ENCODE assay signal across 30 cellular contexts in the genomic region with DNA sequence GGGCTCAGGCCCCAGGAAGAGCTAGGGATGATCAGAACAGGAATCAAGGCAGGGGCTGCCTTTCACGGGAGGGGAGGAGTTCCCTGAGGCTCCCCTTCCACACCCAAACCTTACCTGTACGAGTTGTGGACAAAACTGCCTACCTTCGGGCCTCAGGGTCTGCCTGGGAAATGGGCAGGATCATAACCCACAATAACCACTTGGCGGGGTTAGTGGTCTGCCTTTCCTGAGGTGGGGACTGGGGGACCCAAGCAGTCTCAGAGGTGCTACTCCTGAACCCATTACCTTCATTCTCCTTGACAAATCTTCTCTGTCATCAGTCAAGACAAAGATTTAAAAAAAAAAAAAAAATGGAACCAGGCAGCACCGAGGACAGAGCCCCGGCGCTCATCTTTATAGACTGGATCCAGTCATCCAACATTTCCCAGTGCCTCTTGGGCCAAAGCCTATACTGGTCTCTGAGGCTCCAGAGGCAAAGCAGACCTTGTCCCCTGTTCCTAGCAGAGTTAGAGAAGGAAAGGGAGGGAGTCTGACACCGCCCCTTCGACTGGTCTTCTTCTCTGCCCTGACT. TPM values are rescaled to one million over a fixed set of nuclear protein-coding genes. Genes with fewer than 3 reads are reported as not detected.
A peak's percentile ranks its signal among the peaks of the same experiment; 100 is the strongest.
DNase-seq lines count a peak whose midpoint lies in the region; ATAC-seq and TF ChIP-seq lines count a peak whose summit lies in the region.
"Had no signal": no experiment of that assay in that cellular context is flagged by ENCODE, and none has a peak within 500 bp of the region (broad histone marks: within the 10 kb centered on the region; RNA-seq: fewer than 3 reads in every experiment).

No MANE protein-coding gene starts in this region.

- POLR2A ChIA-PET in SK-N-SH (lab: Yijun Ruan, JAX) = no interaction called here

- TF ChIP-seq RAD21 in SK-N-SH (IDR thresholded peaks at IDR 0.05; ENCODE audit: low read length) (no peak), Ishikawa (IDR thresholded peaks at IDR 0.05; ENCODE audit: low read depth) (no peak)

- no peak for TF ChIP-seq POLR2A in spleen (IDR thresholded peaks at IDR 0.05)
- no peak for TF ChIP-seq POLR2A in right lobe of liver (IDR thresholded peaks at IDR 0.05)

- CTCF ChIA-PET in SK-N-SH (lab: Yijun Ruan, JAX) = interaction anchor here (0.9 to 14.8 kb wide), 11 partner anchors 9 to 561 kb away, joined by 3 to 283 read pairs (median 70); a partner anchor contains a TSS

- 89% methylated on average over 9 of the region's 9 CpGs for WGBS in SK-N-SH (ENCODE audit: low lambda C conversion rate)
- 81 to 89% (median 84%) methylated on average over 8 to 9 of the region's 9 CpGs for WGBS in spleen, 5 donors
- WGBS in right lobe of liver (ENCODE audit: insufficient coverage, low coverage, low lambda C conversion rate, missing lambda C conversion rate) = 95% methylated on average over 5 of the region's 9 CpGs

- no peaks in the 10 kb centered on the region for H3K36me3 ChIP-seq in SK-N-SH (replicated peaks in 1 of 2; ENCODE audit: control insufficient read depth in 1 of 2, insufficient read depth in 2 of 2, low read length in 1 of 2)
- peaks cover 0 to 12% (median 0%) of the 10 kb centered on the region in 6 donors for H3K36me3 ChIP-seq in spleen
- no peaks in the 10 kb centered on the region for H3K36me3 ChIP-seq in right lobe of liver
- H3K36me3 ChIP-seq: gastrocnemius medialis, HAP-1, pancreas, thoracic aorta, uterus had no signal

- DNase-seq in SK-N-SH = no peak
- DNase-seq in choroid plexus epithelial cell (ENCODE audit: low read depth) = no peak
- peak; percentile 31 for DNase-seq in spleen
- no peak for DNase-seq in right lobe of liver
- DNase-seq: 8988T; activated CD8-positive, alpha-beta memory T cell treated with anti-CD3 and anti-CD28 coated beads, Interleukin-2, amount 10 ng/mL, durations not matched to agents 7 days and 5 days; activated gamma-delta T cell; activated naive CD8-positive, alpha-beta T cell treated with anti-CD3 and anti-CD28 coated beads, Interleukin-2, amount 50 U/mL, for 24 hours; activated T-cell treated with anti-CD3 and anti-CD28 coated beads, Interleukin-2, amount 50 U/mL, for 4 hours; CD8-positive, alpha-beta T cell; EL; gastrocnemius medialis; MV-4-11; NCI-H146; NCI-H446; NCI-H748 treated with DMSO at 0.1 percent for 48 hours; stimulated activated CD4-positive, alpha-beta T cell treated with anti-CD3 and anti-CD28 coated beads, Interleukin-1b, Interleukin-23, amount 100 ng/mL, for 48 hours; uterus had no signal

- H3K4me3 ChIP-seq in SK-N-SH (ENCODE audit: low read depth in 2 of 2, low read length in 1 of 2) = no peak overlapping the region
- H3K4me3 ChIP-seq in choroid plexus epithelial cell (ENCODE audit: low read depth, low read length) = no peak overlapping the region
- no peak overlapping the region for H3K4me3 ChIP-seq in spleen
- no peak overlapping the region for H3K4me3 ChIP-seq in right lobe of liver
- H3K4me3 ChIP-seq: dorsolateral prefrontal cortex, gastrocnemius medialis, GM12878, HAP-1, pancreas, smooth muscle cell, thoracic aorta, uterus had no signal

- intact Hi-C loops in spleen (cut with DNase I; ENCODE audit: low total_unique reads) (no loop called here), right lobe of liver (cut with DNase I) (no loop called here)

- TF ChIP-seq EP300 in SK-N-SH (IDR thresholded peaks at IDR 0.05; ENCODE audit: borderline replicate concordance in 1 of 2, low read depth in 1 of 2, low read length in 1 of 2) = no peak
- no peak for TF ChIP-seq EP300 in Ishikawa (IDR thresholded peaks at IDR 0.05; ENCODE audit: borderline replicate concordance)

- H3K4me1 ChIP-seq in SK-N-SH (ENCODE audit: control insufficient read depth in 1 of 2, insufficient read depth in 2 of 2, low read depth in 1 of 2, low read length in 1 of 2) (peaks cover 9 to 42% of the 10 kb centered on the region in 2 experiments), spleen (peaks cover 32 to 100% (median 79%) of the 10 kb centered on the region in 6 donors), right lobe of liver (peaks cover 0 to 6% (median 3%) of the 10 kb centered on the region in 4 donors)
- H3K4me1 ChIP-seq: pancreas had no signal

- H3K9ac ChIP-seq in SK-N-SH = no peak overlapping the region

- H2AFZ ChIP-seq in SK-N-SH (ENCODE audit: low read depth) = no peak overlapping the region

- no peaks in the 10 kb centered on the region for H3K79me2 ChIP-seq in SK-N-SH (ENCODE audit: insufficient read depth)

- H3K27me3 ChIP-seq in SK-N-SH (ENCODE audit: insufficient read depth) (no peaks in the 10 kb centered on the region), spleen (replicated peaks in 1 of 7) (no peaks in the 10 kb centered on the region), right lobe of liver (no peaks in the 10 kb centered on the region)
- H3K27me3 ChIP-seq: dorsolateral prefrontal cortex, gastrocnemius medialis, pancreas, uterus had no signal

- no peak for TF ChIP-seq CTCF in SK-N-SH (IDR thresholded peaks at IDR 0.05)
- peak; percentile 14 for TF ChIP-seq CTCF in choroid plexus epithelial cell (conservative IDR thresholded peaks at IDR 0.05; ENCODE audit: low read depth, low read length)
- no peak for TF ChIP-seq CTCF in spleen (IDR thresholded peaks at IDR 0.05 in 8 of 11, conservative IDR thresholded peaks at IDR 0.05 in 3 of 11)
- no peak for TF ChIP-seq CTCF in right lobe of liver (IDR thresholded peaks at IDR 0.05)

- ATAC-seq in SK-N-SH treated with all-trans-retinoic acid at 6 μM for 48 hours (no peak), right lobe of liver (no peak), HG03139 (IDR thresholded peaks at IDR 0.05; ENCODE audit: unreplicated experiment) (no peak), HG02885 (IDR thresholded peaks at IDR 0.05; ENCODE audit: poor library complexity, unreplicated experiment) (no peak)
- ATAC-seq: activated CD8-positive, alpha-beta memory T cell treated with anti-CD3 and anti-CD28 coated beads, Interleukin-2, amount 10 ng/mL, durations not matched to agents 7 days and 5 days; activated naive CD8-positive, alpha-beta T cell treated with anti-CD3 and anti-CD28 coated beads, Interleukin-2, amount 50 U/mL, for 24 hours; activated T-cell treated with anti-CD3 and anti-CD28 coated beads, Interleukin-2, amount 50 U/mL, for 4 hours; CD8-positive, alpha-beta T cell; gastrocnemius medialis; GM12878; pancreas had no signal

- no peak overlapping the region for H3K27ac ChIP-seq in SK-N-SH (ENCODE audit: low read depth in 2 of 2, low read length in 1 of 2)
- peak overlapping the region in 5 of 8 donors; percentile 33 to 88 (median 78) for H3K27ac ChIP-seq in spleen
- no peak overlapping the region for H3K27ac ChIP-seq in right lobe of liver
- H3K27ac ChIP-seq: dorsolateral prefrontal cortex, gastrocnemius medialis, pancreas, thoracic aorta, uterus had no signal

- H3K9me2 ChIP-seq in SK-N-SH = no peaks in the 10 kb centered on the region

- no peak overlapping the region for H3K4me2 ChIP-seq in SK-N-SH
- H3K4me2 ChIP-seq: smooth muscle cell had no signal

- no peaks in the 10 kb centered on the region for H3K9me3 ChIP-seq in SK-N-SH
- H3K9me3 ChIP-seq in spleen = no peaks in the 10 kb centered on the region
- H3K9me3 ChIP-seq in right lobe of liver = no peaks in the 10 kb centered on the region
- H3K9me3 ChIP-seq: gastrocnemius medialis, HAP-1, pancreas, thoracic aorta, uterus had no signal

- no peaks in the 10 kb centered on the region for H4K20me1 ChIP-seq in SK-N-SH (ENCODE audit: insufficient read depth)

- H3F3A ChIP-seq in SK-N-SH (replicated peaks; ENCODE audit: insufficient read depth) = no peaks in the 10 kb centered on the region

TF ChIP-seq in SK-N-SH treated with all-trans-retinoic acid at 6 μM for 48 hours, 23 proteins besides CTCF, POLR2A, EP300 and RAD21 (continues in another document):
- TF ChIP-seq ZNF8 (CRISPR knock-in tag; IDR thresholded peaks at IDR 0.05) (no peak), ZC3H10 (CRISPR knock-in tag; IDR thresholded peaks at IDR 0.05) (no peak), PPARA (CRISPR knock-in tag; IDR thresholded peaks at IDR 0.05; ENCODE audit: borderline replicate concordance) (no peak), CSDC2 (CRISPR knock-in tag; IDR thresholded peaks at IDR 0.05) (no peak)

TF ChIP-seq in Ishikawa, 13 proteins besides CTCF, POLR2A, EP300 and RAD21 (continues in another document):
- TF ChIP-seq, protein P1, sequence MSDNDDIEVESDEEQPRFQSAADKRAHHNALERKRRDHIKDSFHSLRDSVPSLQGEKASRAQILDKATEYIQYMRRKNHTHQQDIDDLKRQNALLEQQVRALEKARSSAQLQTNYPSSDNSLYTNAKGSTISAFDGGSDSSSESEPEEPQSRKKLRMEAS (IDR thresholded peaks at IDR 0.05) = no peak

RNA-seq across cellular contexts. Expression of a gene that starts 14.2 kb away (rescaled TPM):
- polyA plus RNA-seq in SK-N-SH (2012; rRNA removed) (0.15 and 0.16 TPM in 2 replicates), spleen (10 to 100 TPM in 2 of 3 donors, 1 to 10 TPM in 1; 8.2 to 25.2 (median 10.6) TPM)
- 0.09 and 0.31 TPM in 2 replicates for polyA plus RNA-seq in SK-N-SH (2012; cell fraction: cytosol; rRNA removed)
- polyA plus RNA-seq in SK-N-SH (2012; cell fraction: nucleus; rRNA removed) = 0.26 and 0.27 TPM in 2 replicates
- total RNA-seq in spleen (100 to 1,000 TPM in 1 of 7 donors, 10 to 100 TPM in 6; 41.1 to 109 (median 63.9) TPM), right lobe of liver (1 to 10 TPM in 1 of 6 experiments, under 1 TPM in 5; 0.24 to 1.8 (median 0.62) TPM)
- total RNA-seq: activated CD8-positive, alpha-beta memory T cell treated with anti-CD3 and anti-CD28 coated beads, Interleukin-2, amount 10 ng/mL, durations not matched to agents 7 days and 5 days; activated T-cell treated with anti-CD3 and anti-CD28 coated beads, Interleukin-2, amount 50 U/mL, for 4 hours; CD8-positive, alpha-beta T cell; neural crest cell; T-helper 1 cell treated with Interleukin-12 subunit alpha and Interleukin-12 subunit beta and Interleukin-4 antibody, amounts not matched to agents 30 ng/mL and 1 ng/mL, for 36 hours had no signal

RNA-seq across cellular contexts. Expression of a gene that starts 21.8 kb away (rescaled TPM):
- polyA plus RNA-seq in SK-N-SH (2012; rRNA removed) (45.9 and 48.4 TPM in 2 replicates), spleen (10 to 100 TPM in 1 of 3 donors, 1 to 10 TPM in 2; 5.1 to 17.0 (median 6.3) TPM)
- 8.0 and 13.3 TPM in 2 replicates for polyA plus RNA-seq in SK-N-SH (2012; cell fraction: cytosol; rRNA removed)
- 273 and 324 TPM in 2 replicates for polyA plus RNA-seq in SK-N-SH (2012; cell fraction: nucleus; rRNA removed)
- total RNA-seq in spleen (10 to 100 TPM; 21.5 to 48.5 (median 41.6) TPM), right lobe of liver (1 to 10 TPM; 4.6 to 7.3 (median 5.4) TPM)
- total RNA-seq: activated CD8-positive, alpha-beta memory T cell treated with anti-CD3 and anti-CD28 coated beads, Interleukin-2, amount 10 ng/mL, durations not matched to agents 7 days and 5 days; T-helper 1 cell treated with Interleukin-12 subunit alpha and Interleukin-12 subunit beta and Interleukin-4 antibody, amounts not matched to agents 30 ng/mL and 1 ng/mL, for 36 hours had no signal

Comparison
In these comparisons a context has a peak if more than half of its experiments do, and no peak if none do; other contexts are left out.
1. H3K27ac ChIP-seq: peak in spleen (5 of 8); none in SK-N-SH (0 of 2) and right lobe of liver (0 of 3).
2. RNA of a gene that starts 14.2 kb away (total RNA-seq): 41.1 to 109 TPM in spleen; 0.24 to 1.8 TPM in right lobe of liver; every median in the first group is over 10 times any median in the second.